In the genomic region with DNA sequence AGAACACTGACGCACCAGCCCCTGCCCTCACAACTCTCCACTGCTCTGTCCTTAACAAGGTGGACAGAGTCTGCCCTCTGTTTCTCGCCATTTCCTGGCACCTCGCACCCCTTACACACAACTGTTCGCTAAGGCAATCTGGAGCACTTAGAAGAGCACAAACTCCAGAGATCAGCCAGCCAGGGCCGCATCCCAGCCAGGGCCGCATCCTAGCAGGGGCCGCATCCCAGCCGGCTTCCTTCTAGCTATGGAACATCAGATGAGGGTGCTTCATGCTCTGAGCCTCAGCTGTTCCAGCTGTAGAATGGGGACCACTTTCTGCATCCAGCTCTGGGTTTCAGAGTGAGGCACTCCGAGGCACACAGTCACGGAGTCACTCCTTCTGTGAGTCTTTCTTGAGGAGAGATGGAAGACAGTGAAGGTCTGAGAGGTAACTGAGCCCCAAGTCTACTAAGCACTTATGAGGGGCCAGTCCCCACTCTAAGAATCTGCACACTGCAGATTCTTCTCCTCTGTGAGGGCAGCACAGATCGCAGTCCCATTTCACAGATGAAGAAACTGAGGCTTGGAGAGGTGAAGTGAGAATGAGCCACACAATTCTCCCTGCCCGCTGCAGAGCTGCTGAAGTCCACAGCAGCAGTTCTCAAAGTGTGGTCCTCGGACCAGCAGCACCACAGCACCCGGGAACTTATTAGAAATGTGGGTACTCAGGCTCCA, we compare ENCODE assay signal across 14 cellular contexts. TPM values are rescaled to one million over a fixed set of nuclear protein-coding genes. Genes with fewer than 3 reads are reported as not detected.
DNase-seq lines count a peak whose midpoint lies in the region; ATAC-seq and TF ChIP-seq lines count a peak whose summit lies in the region.
"Had no signal": no experiment of that assay in that cellular context is flagged by ENCODE, and none has a peak within 500 bp of the region (broad histone marks: within the 10 kb centered on the region; RNA-seq: fewer than 3 reads in every experiment).

No MANE protein-coding gene starts in this region.

- H3K36me3 ChIP-seq in Loucy (ENCODE audit: insufficient read depth, low read length), result no peaks in the 10 kb centered on the region
- peaks cover 49% of the 10 kb centered on the region for H3K36me3 ChIP-seq in PC-3 (ENCODE audit: low read depth, low read length)
- H3K36me3 ChIP-seq: BE2C, gastrocnemius medialis had no signal

- H3K4me1 Mint-ChIP-seq in CD14-positive monocyte, result peaks cover 82% of the 10 kb centered on the region
- H3K4me1 Mint-ChIP-seq in dendritic cell treated with granulocyte-macrophage colony-stimulating factor and Interleukin-4, amounts not matched to agents 40 ng/mL and 50 ng/mL, for 4 days (ENCODE audit: low read depth), result peaks cover 94% of the 10 kb centered on the region
- H3K4me1 Mint-ChIP-seq in natural killer cell treated with Interleukin-12 subunit alpha and Interleukin-12 subunit beta and Interleukin-15 and Interleukin-18, amount 100 ng/mL, for 72 hours (ENCODE audit: low read depth in 2 of 2), result peaks cover 58 to 77% of the 10 kb centered on the region in 2 donors

- no peaks in the 10 kb centered on the region for H3K9me2 ChIP-seq in Loucy (replicated peaks; ENCODE audit: low read depth, low read length)
- H3K9me2 ChIP-seq in PC-3 (replicated peaks; ENCODE audit: low read length), result no peaks in the 10 kb centered on the region

- H3K4me1 ChIP-seq in Loucy (ENCODE audit: insufficient read depth, low read length, poor library complexity, severe bottlenecking) (peaks cover 27% of the 10 kb centered on the region), PC-3 (ENCODE audit: insufficient read depth, low read length) (peaks cover 5% of the 10 kb centered on the region)
- H3K4me1 ChIP-seq: gastrocnemius medialis had no signal

- peak overlapping the region; percentile 66 to 84 for H3K4me3 Mint-ChIP-seq in CD14-positive monocyte
- peak overlapping the region; percentile 43 for H3K4me3 Mint-ChIP-seq in dendritic cell treated with granulocyte-macrophage colony-stimulating factor and Interleukin-4, amounts not matched to agents 40 ng/mL and 50 ng/mL, for 4 days
- peak overlapping the region; percentile 73 for H3K4me3 Mint-ChIP-seq in natural killer cell treated with Interleukin-12 subunit alpha and Interleukin-12 subunit beta and Interleukin-15 and Interleukin-18, amount 100 ng/mL, for 72 hours

- H3K4me2 ChIP-seq in Loucy (ENCODE audit: low read depth, low read length, poor library complexity, severe bottlenecking) (no peak overlapping the region), PC-3 (ENCODE audit: low read length) (no peak overlapping the region)

- peaks cover 68 to 79% of the 10 kb centered on the region in 2 donors for H3K36me3 Mint-ChIP-seq in CD14-positive monocyte
- H3K36me3 Mint-ChIP-seq in dendritic cell treated with granulocyte-macrophage colony-stimulating factor and Interleukin-4, amounts not matched to agents 40 ng/mL and 50 ng/mL, for 4 days (ENCODE audit: low read depth), result peaks cover 87% of the 10 kb centered on the region
- H3K36me3 Mint-ChIP-seq in natural killer cell treated with Interleukin-12 subunit alpha and Interleukin-12 subunit beta and Interleukin-15 and Interleukin-18, amount 100 ng/mL, for 72 hours, result peaks cover 11% of the 10 kb centered on the region

- H3K4me3 ChIP-seq in Loucy (ENCODE audit: low read length, poor library complexity, severe bottlenecking) (no peak overlapping the region), PC-3 (ENCODE audit: low read length) (no peak overlapping the region)
- H3K4me3 ChIP-seq: gastrocnemius medialis had no signal

- TF ChIP-seq CTCF in CD14-positive monocyte (IDR thresholded peaks at IDR 0.05) (no peak), Loucy (conservative IDR thresholded peaks at IDR 0.05; ENCODE audit: low read length) (no peak), PC-3 (conservative IDR thresholded peaks at IDR 0.05; ENCODE audit: low read depth, low read length) (no peak)

- H4K20me1 ChIP-seq in Loucy (ENCODE audit: insufficient read depth, low read length, poor library complexity, severe bottlenecking), result no peaks in the 10 kb centered on the region
- H4K20me1 ChIP-seq in PC-3 (ENCODE audit: low read length), result peaks cover 62% of the 10 kb centered on the region; the same call in 1 of the 2 replicates

- H3K27ac ChIP-seq in PC-3 (ENCODE audit: low read length), result no peak overlapping the region
- H3K27ac ChIP-seq: gastrocnemius medialis had no signal

- H3K27me3 ChIP-seq in Loucy (ENCODE audit: insufficient read depth, low read length, poor library complexity, severe bottlenecking), result no peaks in the 10 kb centered on the region
- no peaks in the 10 kb centered on the region for H3K27me3 ChIP-seq in PC-3 (ENCODE audit: low read length)
- H3K27me3 ChIP-seq: BE2C, gastrocnemius medialis had no signal

- H3K9ac ChIP-seq in Loucy (ENCODE audit: low read depth, low read length, poor library complexity, severe bottlenecking) (no peak overlapping the region), PC-3 (ENCODE audit: low read length) (no peak overlapping the region)

- no peaks in the 10 kb centered on the region for H3K9me3 ChIP-seq in Loucy (ENCODE audit: insufficient read depth, low read depth, low read length)
- H3K9me3 ChIP-seq in PC-3 (ENCODE audit: low read length), result no peaks in the 10 kb centered on the region
- H3K9me3 ChIP-seq: BE2C, gastrocnemius medialis had no signal

- peaks cover 0 to 9% (median 0%) of the 10 kb centered on the region in 3 donors for H3K27me3 Mint-ChIP-seq in CD14-positive monocyte (ENCODE audit: low read depth in 3 of 3)
- H3K27me3 Mint-ChIP-seq in dendritic cell treated with granulocyte-macrophage colony-stimulating factor and Interleukin-4, amounts not matched to agents 40 ng/mL and 50 ng/mL, for 4 days, result no peaks in the 10 kb centered on the region
- peaks cover 8 to 18% of the 10 kb centered on the region in 2 donors for H3K27me3 Mint-ChIP-seq in natural killer cell treated with Interleukin-12 subunit alpha and Interleukin-12 subunit beta and Interleukin-15 and Interleukin-18, amount 100 ng/mL, for 72 hours

- peak overlapping the region; percentile 95 to 100 (median 100) for H3K27ac Mint-ChIP-seq in CD14-positive monocyte
- H3K27ac Mint-ChIP-seq in dendritic cell treated with granulocyte-macrophage colony-stimulating factor and Interleukin-4, amounts not matched to agents 40 ng/mL and 50 ng/mL, for 4 days, result peak overlapping the region; percentile 54
- H3K27ac Mint-ChIP-seq in natural killer cell treated with Interleukin-12 subunit alpha and Interleukin-12 subunit beta and Interleukin-15 and Interleukin-18, amount 100 ng/mL, for 72 hours, result peak overlapping the region; percentile 96 to 97

- H3K9me3 Mint-ChIP-seq in CD14-positive monocyte, result peaks cover 0 to 3% (median 0%) of the 10 kb centered on the region in 7 donors
- H3K9me3 Mint-ChIP-seq in dendritic cell treated with granulocyte-macrophage colony-stimulating factor and Interleukin-4, amounts not matched to agents 40 ng/mL and 50 ng/mL, for 4 days, result no peaks in the 10 kb centered on the region
- H3K9me3 Mint-ChIP-seq in natural killer cell treated with Interleukin-12 subunit alpha and Interleukin-12 subunit beta and Interleukin-15 and Interleukin-18, amount 100 ng/mL, for 72 hours, result no peaks in the 10 kb centered on the region

- H2AFZ ChIP-seq in Loucy (ENCODE audit: low read length) (peak overlapping the region; percentile 1; the same call in 1 of the 2 replicates), PC-3 (ENCODE audit: low read length) (no peak overlapping the region)

- POLR2A ChIA-PET in PC-3 (lab: Charles Lee; ENCODE audit: unreplicated experiment), result no interaction called here

- ATAC-seq in natural killer cell treated with Interleukin-12 subunit alpha and Interleukin-12 subunit beta and Interleukin-15 and Interleukin-18, amount 100 ng/mL, for 72 hours, result no peak
- ATAC-seq in GM18517 (IDR thresholded peaks at IDR 0.05; ENCODE audit: unreplicated experiment) (no peak), PC-3 (no peak)
- ATAC-seq: gastrocnemius medialis had no signal

- DNase-seq in CD14-positive monocyte (ENCODE audit: low spot score) (no peak), GM19238 (ENCODE audit: insufficient read length, low spot score) (no peak), NCI-H82 (lab: John Stamatoyannopoulos, UW) (no peak), PC-3 (no peak)
- no peak for DNase-seq in natural killer cell treated with Interleukin-12 subunit alpha and Interleukin-12 subunit beta and Interleukin-15 and Interleukin-18, amount 100 ng/mL, for 72 hours (ENCODE audit: low spot score)
- DNase-seq: BE2C, gastrocnemius medialis, HCEC 1CT, left ventricle myocardium superior, NCI-H2171 treated with DMSO at 0.1 percent for 48 hours, T1000 had no signal

- BruUV-seq in PC-3 (replicated peaks; lab: Mats Ljungman, UMichigan), result no TSS peak

- CTCF ChIA-PET in PC-3 (lab: Charles Lee), result no interaction called here

- H3F3A ChIP-seq in Loucy (ENCODE audit: low read depth) (no peaks in the 10 kb centered on the region), PC-3 (ENCODE audit: low read length, unreplicated experiment) (no peaks in the 10 kb centered on the region)

- intact Hi-C loops in CD14-positive monocyte (cut with micrococcal nuclease), result loop anchor here in 1 of 2 donors (10.0 kb wide), 1 partner anchor 388 kb away; no protein-coding TSS in a partner anchor
- intact Hi-C loops in dendritic cell treated with granulocyte-macrophage colony-stimulating factor and Interleukin-4, amounts not matched to agents 40 ng/mL and 50 ng/mL, for 4 days (cut with micrococcal nuclease), result no loop called here
- intact Hi-C loops in PC-3 (cut with micrococcal nuclease), result no loop called here

- H3K79me2 ChIP-seq in Loucy (ENCODE audit: insufficient read depth, low read length) (no peaks in the 10 kb centered on the region), PC-3 (ENCODE audit: low read length) (peaks cover 94% of the 10 kb centered on the region)

RNA-seq across cellular contexts. Expression of a gene that starts 20.9 kb away (rescaled TPM):
- 1,000 to 10,000 TPM; 1,643 to 1,843 TPM for polyA plus RNA-seq in CD14-positive monocyte
- total RNA-seq in natural killer cell treated with Interleukin-12 subunit alpha and Interleukin-12 subunit beta and Interleukin-15 and Interleukin-18, amount 100 ng/mL, for 72 hours, result 100 to 1,000 TPM; 128 to 154 TPM
- total RNA-seq in PC-3 (2014; rRNA removed), result 408 and 465 TPM in 2 replicates

RNA-seq across cellular contexts. Expression of a gene that starts 51.4 kb away (rescaled TPM):
- polyA plus RNA-seq in CD14-positive monocyte, result 10 to 100 TPM; 12.1 to 14.2 TPM
- total RNA-seq in natural killer cell treated with Interleukin-12 subunit alpha and Interleukin-12 subunit beta and Interleukin-15 and Interleukin-18, amount 100 ng/mL, for 72 hours, result 10 to 100 TPM; 35.9 to 48.6 TPM
- total RNA-seq in PC-3 (2014; rRNA removed), result 33.8 and 35.0 TPM in 2 replicates
